In genomic region chr3:118932822-118933558, GRCh38 we compare ENCODE assay signal across 18 cellular contexts.
DNase-seq lines count a peak whose midpoint lies in the region; ATAC-seq and TF ChIP-seq lines count a peak whose summit lies in the region.
"Had no signal": no experiment of that assay in that cellular context is flagged by ENCODE, and none has a peak within 500 bp of the region (broad histone marks: within the 10 kb centered on the region; RNA-seq: fewer than 3 reads in every experiment).

No MANE protein-coding gene starts in this region.

- WGBS in mammary epithelial cell (ENCODE audit: low coverage, missing lambda C conversion rate): 28% methylated on average over 5 of the region's 5 CpGs
- whole genome bisulfite sequencing in adrenal gland, 4 donors: 53 to 66% (median 59%) methylated on average over 5 of the region's 5 CpGs
- WGBS in testis, 2 donors: 62 to 70% methylated on average over 5 of the region's 5 CpGs

- H3K9me3 ChIP-seq in mammary epithelial cell (replicated peaks; ENCODE audit: insufficient read depth, low read length) (no peaks in the 10 kb centered on the region), adrenal gland (replicated peaks in 1 of 3) (peaks cover 0 to 4% (median 0%) of the 10 kb centered on the region in 3 donors), testis (no peaks in the 10 kb centered on the region)
- H3K9me3 ChIP-seq: A549, vagina had no signal

- H4K20me1 ChIP-seq in mammary epithelial cell (ENCODE audit: insufficient read depth, low read length): no peaks in the 10 kb centered on the region

- BruUV-seq in MCF 10A (replicated peaks; lab: Mats Ljungman, UMichigan): no TSS peak
- BruUV-seq in mammary epithelial cell (replicated peaks; lab: Mats Ljungman, UMichigan): no TSS peak

- no peak overlapping the region for H2AFZ ChIP-seq in mammary epithelial cell (ENCODE audit: low read depth, low read length)

- no peak overlapping the region for H3K4me2 ChIP-seq in mammary epithelial cell (ENCODE audit: insufficient read depth, low read depth, low read length)
- H3K4me2 ChIP-seq: A549, KMS-11 had no signal

- no peak overlapping the region for H3K4me3 Mint-ChIP-seq in MCF 10A (ENCODE audit: unreplicated experiment)
- H3K4me3 Mint-ChIP-seq: activated naive CD4-positive, alpha-beta T cell treated with anti-CD3 and anti-CD28 coated beads for 36 hours had no signal

- in situ Hi-C loops in mammary epithelial cell (cut with MboI; ENCODE audit: low sequenced_read_pairs in 2 of 2): no loop called here

- H3K27me3 Mint-ChIP-seq in MCF 10A (ENCODE audit: insufficient read depth, unreplicated experiment): no peaks in the 10 kb centered on the region

- H3K79me2 ChIP-seq in mammary epithelial cell (ENCODE audit: insufficient read depth, low read length): no peaks in the 10 kb centered on the region

- peak; percentile 45 for DNase-seq in MCF 10A (ENCODE audit: unreplicated experiment)
- no peak for DNase-seq in mammary epithelial cell
- DNase-seq in adrenal gland: peak; percentile 43 to 86 (median 79)
- peak; percentile 48 for DNase-seq in left lobe of liver (ENCODE audit: low spot score)
- DNase-seq in testis: peak; percentile 38
- DNase-seq in NCI-H1092 treated with DMSO at 0.1 percent for 48 hours (lab: John Stamatoyannopoulos, UW): no peak
- DNase-seq: activated naive CD4-positive, alpha-beta T cell treated with anti-CD3 and anti-CD28 coated beads for 36 hours; Calu3; kidney; NCI-H1694 treated with DMSO at 0.1 percent for 48 hours; PC-3; stimulated activated CD4-positive, alpha-beta T cell treated with anti-CD3 and anti-CD28 coated beads, Interleukin-4, amount 100 ng/mL, for 24 hours had no signal

- TF ChIP-seq POLR2A in adrenal gland (IDR thresholded peaks at IDR 0.05) (no peak), testis (IDR thresholded peaks at IDR 0.05) (no peak)

- H3K36me3 Mint-ChIP-seq in MCF 10A (ENCODE audit: insufficient read depth, unreplicated experiment): no peaks in the 10 kb centered on the region

- H3K4me1 Mint-ChIP-seq in MCF 10A (ENCODE audit: insufficient read depth, unreplicated experiment): peaks cover 3% of the 10 kb centered on the region

- H3K9me3 Mint-ChIP-seq in MCF 10A (ENCODE audit: unreplicated experiment): no peaks in the 10 kb centered on the region
- H3K9me3 Mint-ChIP-seq: activated naive CD4-positive, alpha-beta T cell treated with anti-CD3 and anti-CD28 coated beads for 36 hours had no signal

- H3K4me1 ChIP-seq in mammary epithelial cell (ENCODE audit: insufficient read depth, low read length): no peaks in the 10 kb centered on the region
- H3K4me1 ChIP-seq in adrenal gland (replicated peaks in 1 of 2): peaks cover 0 to 7% of the 10 kb centered on the region in 2 donors
- H3K4me1 ChIP-seq in testis: no peaks in the 10 kb centered on the region
- H3K4me1 ChIP-seq: vagina had no signal

- TF ChIP-seq CTCF in MCF 10A (IDR thresholded peaks at IDR 0.05; ENCODE audit: unreplicated experiment) (no peak), mammary epithelial cell (conservative IDR thresholded peaks at IDR 0.05 in 1 of 2, IDR thresholded peaks at IDR 0.05 in 1 of 2; ENCODE audit: extremely low read depth in 1 of 2, insufficient read depth in 1 of 2, low read depth in 1 of 2, low read length in 2 of 2) (no peak), adrenal gland (IDR thresholded peaks at IDR 0.05) (no peak), testis (IDR thresholded peaks at IDR 0.05) (no peak)

- CTCF ChIA-PET in MCF 10A (lab: Yijun Ruan, JAX): interaction anchor here (1.0 to 2.7 kb wide), 4 partner anchors 9 to 101 kb away, joined by 3 to 15 read pairs (median 6); partner anchors contain the start of gene IGSF11
- CTCF ChIA-PET in mammary epithelial cell (lab: Charles Lee; ENCODE audit: low non-redundant PET): no interaction called here

- dilution Hi-C loops in mammary epithelial cell (cut with HindIII; ENCODE audit: low sequenced_read_pairs): no loop called here

- intact Hi-C loops in MCF 10A (cut with micrococcal nuclease): loop anchor here (10.0 kb wide), 1 partner anchor 52 kb away; no protein-coding TSS in a partner anchor
- intact Hi-C loops in mammary epithelial cell (cut with micrococcal nuclease): no loop called here
- intact Hi-C loops in adrenal gland (cut with DNase I): no loop called here
- intact Hi-C loops in testis (cut with DNase I; ENCODE audit: low total_unique reads): no loop called here

- H3K27ac Mint-ChIP-seq in MCF 10A (ENCODE audit: low read depth, unreplicated experiment): no peak overlapping the region
- H3K27ac Mint-ChIP-seq: activated naive CD4-positive, alpha-beta T cell treated with anti-CD3 and anti-CD28 coated beads for 36 hours had no signal

- POLR2A ChIA-PET in MCF 10A (lab: Yijun Ruan, JAX): interaction anchor here (0.8 to 1.0 kb wide), 2 partner anchors 18 to 23 kb away, joined by 3 read pairs; no protein-coding TSS in a partner anchor

- H3K27ac ChIP-seq in mammary epithelial cell (ENCODE audit: insufficient read depth, low read depth, low read length) (no peak overlapping the region), adrenal gland (no peak overlapping the region), testis (no peak overlapping the region)
- H3K27ac ChIP-seq: KMS-11, vagina had no signal

- ATAC-seq in left lobe of liver (peak; percentile 80), GM21619 (IDR thresholded peaks at IDR 0.05; ENCODE audit: unreplicated experiment) (no peak), GM18861 (IDR thresholded peaks at IDR 0.05; ENCODE audit: unreplicated experiment) (no peak)
- ATAC-seq: A549, HCT116, PC-3 had no signal

- no peaks in the 10 kb centered on the region for H3K27me3 ChIP-seq in mammary epithelial cell (ENCODE audit: insufficient read depth, low read length)
- H3K27me3 ChIP-seq in adrenal gland: no peaks in the 10 kb centered on the region
- H3K27me3 ChIP-seq in testis: no peaks in the 10 kb centered on the region
- H3K27me3 ChIP-seq: vagina had no signal

- H3K9ac ChIP-seq in mammary epithelial cell (ENCODE audit: insufficient read depth, low read length): no peak overlapping the region
- H3K9ac ChIP-seq: KMS-11 had no signal

- H3K36me3 ChIP-seq in mammary epithelial cell (ENCODE audit: insufficient read depth, low read length) (no peaks in the 10 kb centered on the region), adrenal gland (replicated peaks in 1 of 2) (no peaks in the 10 kb centered on the region), testis (ENCODE audit: low read depth, missing control alignments) (no peaks in the 10 kb centered on the region)
- H3K36me3 ChIP-seq: vagina had no signal

- H3K4me3 ChIP-seq in mammary epithelial cell (replicated peaks in 1 of 3; ENCODE audit: insufficient read depth in 1 of 3, low read depth in 2 of 3, low read length in 3 of 3) (no peak overlapping the region), adrenal gland (peak overlapping the region in 1 of 4 donors; percentile 20), testis (no peak overlapping the region)
- H3K4me3 ChIP-seq: A549, vagina had no signal

Comparison
In these comparisons a context has a peak if more than half of its experiments do, and no peak if none do; other contexts are left out.
1. DNase-seq: peak in MCF 10A (single experiment), adrenal gland (7 of 7), left lobe of liver (single experiment) and testis (single experiment); none in mammary epithelial cell (single experiment) and NCI-H1092 treated with DMSO at 0.1 percent for 48 hours (single experiment).